In the genomic region with DNA sequence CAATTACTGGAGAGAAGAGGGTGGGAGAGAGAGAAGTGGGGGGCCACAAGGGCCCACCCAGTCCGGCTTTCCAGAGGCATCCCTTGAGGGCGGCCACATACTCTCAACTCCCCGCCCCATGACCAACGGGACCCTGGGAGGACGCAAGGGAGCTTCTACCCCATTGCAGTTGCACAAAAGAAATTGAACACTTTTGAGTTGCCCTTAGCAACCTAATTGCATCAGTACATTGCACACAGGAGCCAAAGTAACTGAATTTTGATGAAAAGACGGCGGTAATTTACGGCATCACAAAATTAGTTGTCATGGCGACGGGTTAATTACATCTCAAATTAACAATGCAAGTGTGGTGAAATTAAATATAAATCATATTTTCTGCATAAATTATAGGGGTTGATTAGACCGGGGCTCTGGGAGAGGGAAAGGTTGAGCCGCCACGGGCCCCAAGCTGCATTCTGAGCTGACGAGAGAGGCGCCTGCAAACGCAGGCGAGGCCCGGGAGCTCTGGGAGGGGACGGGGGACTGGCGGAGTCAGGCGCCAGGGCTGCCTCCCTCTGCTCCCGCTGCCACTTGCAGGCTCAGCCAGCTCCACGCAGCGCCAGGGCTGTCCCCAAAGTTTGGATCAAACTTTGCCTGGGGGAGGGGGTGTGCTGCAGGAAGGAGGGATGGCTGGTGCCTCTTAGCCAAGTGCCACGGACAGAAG, we compare ENCODE assay signal across 14 cellular contexts.
DNase-seq lines count a peak whose midpoint lies in the region; ATAC-seq, FAIRE-seq and TF ChIP-seq lines count a peak whose summit lies in the region.
"Had no signal": no experiment of that assay in that cellular context is flagged by ENCODE, and none has a peak within 500 bp of the region (broad histone marks: within the 10 kb centered on the region; RNA-seq: fewer than 3 reads in every experiment).

No MANE protein-coding gene starts in this region.

- no peak for TF ChIP-seq CTCF in H1 (IDR thresholded peaks at IDR 0.05; ENCODE audit: control extremely low read depth in 1 of 3, insufficient read depth in 1 of 3, low read depth in 1 of 3, low read length in 3 of 3)
- TF ChIP-seq CTCF in neural cell (IDR thresholded peaks at IDR 0.05; ENCODE audit: poor library complexity, severe bottlenecking), result no peak

- peak overlapping the region; percentile 91 for H2BK120ac ChIP-seq in H1 (replicated peaks; ENCODE audit: low read depth, low read length)

- H3K9ac ChIP-seq in H1 (replicated peaks in 1 of 4; ENCODE audit: extremely low read depth in 1 of 4, low read depth in 3 of 4, low read length in 3 of 4), result no peak overlapping the region
- H3K9ac ChIP-seq in neural cell (ENCODE audit: low read length), result no peak overlapping the region

- H4K5ac ChIP-seq in H1 (ENCODE audit: insufficient read length, low read depth, low read length), result no peak overlapping the region

- DNase-seq in COR-L47 (lab: John Stamatoyannopoulos, UW) (peak; percentile 72), NCI-H1105 treated with DMSO at 0.1 percent for 48 hours (lab: John Stamatoyannopoulos, UW) (peak; percentile 89), H1 (ENCODE audit: low read depth in 1 of 2, low spot score in 2 of 2) (no peak)
- DNase-seq in stimulated activated CD4-positive, alpha-beta T cell treated with anti-CD3 and anti-CD28 coated beads, Interleukin-4, amount 100 ng/mL, for 4 hours, result no peak
- DNase-seq: activated CD4-positive, CD25-positive, alpha-beta regulatory T cell; KBM-7; SHP77 treated with DMSO at 0.1 percent for 48 hours had no signal

- no peak overlapping the region for H3K23ac ChIP-seq in H1 (ENCODE audit: insufficient read length)

- H3F3A ChIP-seq in neural cell (ENCODE audit: insufficient read depth, low read length, poor library complexity, severe bottlenecking), result no peaks in the 10 kb centered on the region

- H3K9me3 ChIP-seq in H1 (ENCODE audit: insufficient read depth in 2 of 2, low read depth in 1 of 2, low read length in 1 of 2), result no peaks in the 10 kb centered on the region
- H3K9me3 ChIP-seq in neural cell (ENCODE audit: low read length), result no peaks in the 10 kb centered on the region
- H3K9me3 ChIP-seq: body of pancreas had no signal

- H3K18ac ChIP-seq in H1 (ENCODE audit: extremely low read depth, low read length), result no peak overlapping the region

- TF ChIP-seq EP300 in H1 (IDR thresholded peaks at IDR 0.05; ENCODE audit: borderline replicate concordance in 1 of 2, low read depth in 2 of 2, low read length in 2 of 2) (no peak), neural cell (conservative IDR thresholded peaks at IDR 0.05; ENCODE audit: poor library complexity, severe bottlenecking) (no peak)

- no peak for ATAC-seq in HG03520 (IDR thresholded peaks at IDR 0.05; ENCODE audit: unreplicated experiment)
- no peak for ATAC-seq in GM21786 (IDR thresholded peaks at IDR 0.05; ENCODE audit: unreplicated experiment)
- ATAC-seq in GM21737 (IDR thresholded peaks at IDR 0.05; ENCODE audit: unreplicated experiment), result no peak
- ATAC-seq: body of pancreas had no signal

- no peak for FAIRE-seq in H1 (lab: Jason Lieb, UNC)
- FAIRE-seq: H54 had no signal

- WGBS in H1 (ENCODE audit: extremely low coverage in 1 of 2, insufficient coverage in 1 of 2, insufficient read length in 1 of 2, insufficient replicate concordance in 2 of 2, low coverage in 1 of 2, low lambda C conversion rate in 2 of 2, missing lambda C conversion rate in 1 of 2), 2 experiments, result 60% methylated on average over 24 of the region's 25 CpGs; no CpG with 5 or more reads in 1 of the 2 experiments

- no peaks in the 10 kb centered on the region for H3K23me2 ChIP-seq in H1 (ENCODE audit: low read depth, low read length)

- H3K27me3 ChIP-seq in H1 (replicated peaks in 1 of 4; ENCODE audit: control insufficient read depth in 3 of 4, extremely low read depth in 1 of 4, insufficient read depth in 3 of 4, low read length in 3 of 4) (no peaks in the 10 kb centered on the region), neural cell (ENCODE audit: insufficient read depth, low read depth, low read length) (no peaks in the 10 kb centered on the region)
- H3K27me3 ChIP-seq: body of pancreas had no signal

- no peak overlapping the region for H4K91ac ChIP-seq in H1 (replicated peaks; ENCODE audit: insufficient read length, low read length)

- peaks cover 5 to 31% (median 20%) of the 10 kb centered on the region in 4 experiments for H3K4me1 ChIP-seq in H1 (replicated peaks in 1 of 4; ENCODE audit: control insufficient read depth in 3 of 4, insufficient read depth in 4 of 4, low read length in 3 of 4)

- H3K79me2 ChIP-seq in H1 (ENCODE audit: control insufficient read depth in 1 of 2, insufficient read depth in 2 of 2, low read length in 2 of 2), result no peaks in the 10 kb centered on the region
- H3K79me2 ChIP-seq in neural cell (replicated peaks; ENCODE audit: insufficient read depth, low read length), result no peaks in the 10 kb centered on the region

- no peak overlapping the region for H2BK5ac ChIP-seq in H1 (ENCODE audit: low read depth, low read length)

- 0 out of 2 replicates have a peak overlapping the region, but pooled peaks have one; percentile 82 for H4K8ac ChIP-seq in H1 (ENCODE audit: extremely low read depth, insufficient read depth, low read length)

- H2AFZ ChIP-seq in H1 (ENCODE audit: low read length), result no peak overlapping the region
- H2AFZ ChIP-seq in neural cell (ENCODE audit: low read depth, low read length), result no peak overlapping the region

- H2BK20ac ChIP-seq in H1 (ENCODE audit: low read length), result no peak overlapping the region

- no peak overlapping the region for H3K56ac ChIP-seq in H1 (replicated peaks; ENCODE audit: insufficient read length, low read depth, low read length)

- CTCF ChIA-PET in H1 (lab: Charles Lee; ENCODE audit: partially characterized antibody), result interaction anchor here (1.0 to 2.7 kb wide), 6 partner anchors 9 to 172 kb away, joined by 3 to 10 read pairs (median 4); no protein-coding TSS in a partner anchor

- H3K79me1 ChIP-seq in H1 (ENCODE audit: low read depth, low read length), result no peaks in the 10 kb centered on the region; the same call in none of the 2 replicates

- 0 out of 2 replicates have a peak overlapping the region, but pooled peaks have one; percentile 24 for H2AK5ac ChIP-seq in H1 (ENCODE audit: low read depth, low read length)

- H3K27ac ChIP-seq in H1 (ENCODE audit: low read depth, low read length) (no peak overlapping the region), neural cell (ENCODE audit: low read length) (no peak overlapping the region)
- H3K27ac ChIP-seq: epithelial cell of prostate had no signal

- H3K4me3 ChIP-seq in H1 (ENCODE audit: extremely low read depth in 1 of 4, insufficient read depth in 2 of 4, low read depth in 3 of 4, low read length in 4 of 4) (peak overlapping the region in 1 of 4 experiments; percentile 1; a peak in 3 of 8 replicates), neural cell (ENCODE audit: low read length) (peak overlapping the region; percentile 12)
- H3K4me3 ChIP-seq: body of pancreas had no signal

- H3K4ac ChIP-seq in H1 (replicated peaks; ENCODE audit: insufficient read length, low read depth, low read length), result peak overlapping the region; percentile 23

- H3K4me2 ChIP-seq in H1 (ENCODE audit: insufficient read depth in 1 of 2, low read depth in 2 of 2, low read length in 2 of 2), result peak overlapping the region; percentile 27 to 49
- no peak overlapping the region for H3K4me2 ChIP-seq in neural cell (ENCODE audit: low read length)

- no peak overlapping the region for H2BK15ac ChIP-seq in H1 (ENCODE audit: low read length)

- H3K9me2 ChIP-seq in neural cell (ENCODE audit: insufficient read depth, low read length), result no peaks in the 10 kb centered on the region

- H2BK12ac ChIP-seq in H1 (ENCODE audit: low read depth, low read length), result no peak overlapping the region

- no peaks in the 10 kb centered on the region for H3K36me3 ChIP-seq in H1 (ENCODE audit: control insufficient read depth in 2 of 4, insufficient read depth in 4 of 4, low read length in 3 of 4)
- H3K36me3 ChIP-seq in neural cell (ENCODE audit: insufficient read depth, low read length), result no peaks in the 10 kb centered on the region

- POLR2A ChIA-PET in H1 (lab: Charles Lee; ENCODE audit: partially characterized antibody), result no interaction called here

- H3K14ac ChIP-seq in H1 (ENCODE audit: insufficient read length), result no peak overlapping the region

- TF ChIP-seq RAD21 in H1 (IDR thresholded peaks at IDR 0.05 in 1 of 2, conservative IDR thresholded peaks at IDR 0.05 in 1 of 2; ENCODE audit: low read depth in 2 of 2, low read length in 2 of 2), result no peak; a peak in 1 of 4 replicates
- no peak for TF ChIP-seq RAD21 in neural cell (conservative IDR thresholded peaks at IDR 0.05)

- H4K20me1 ChIP-seq in H1 (replicated peaks in 1 of 2; ENCODE audit: control insufficient read depth in 1 of 2, insufficient read depth in 2 of 2, low read length in 2 of 2) (no peaks in the 10 kb centered on the region), neural cell (ENCODE audit: insufficient read depth) (no peaks in the 10 kb centered on the region)

- TF ChIP-seq POLR2A in H1 (IDR thresholded peaks at IDR 0.05; ENCODE audit: control extremely low read depth in 1 of 2, low read depth in 2 of 2, low read length in 2 of 2), result no peak

TF ChIP-seq in H1, 55 proteins besides CTCF, POLR2A, EP300 and RAD21 (continues in another document):
- TF ChIP-seq, protein P1, sequence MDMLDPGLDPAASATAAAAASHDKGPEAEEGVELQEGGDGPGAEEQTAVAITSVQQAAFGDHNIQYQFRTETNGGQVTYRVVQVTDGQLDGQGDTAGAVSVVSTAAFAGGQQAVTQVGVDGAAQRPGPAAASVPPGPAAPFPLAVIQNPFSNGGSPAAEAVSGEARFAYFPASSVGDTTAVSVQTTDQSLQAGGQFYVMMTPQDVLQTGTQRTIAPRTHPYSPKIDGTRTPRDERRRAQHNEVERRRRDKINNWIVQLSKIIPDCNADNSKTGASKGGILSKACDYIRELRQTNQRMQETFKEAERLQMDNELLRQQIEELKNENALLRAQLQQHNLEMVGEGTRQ (IDR thresholded peaks at IDR 0.05; ENCODE audit: low read length), result no peak
- TF ChIP-seq TEAD4 (IDR thresholded peaks at IDR 0.05; ENCODE audit: low read depth, low read length) (no peak), RFX5 (IDR thresholded peaks at IDR 0.05; ENCODE audit: borderline replicate concordance, low read depth, low read length) (no peak)

Comparison
In these comparisons a context has a peak if more than half of its experiments do, and no peak if none do; other contexts are left out.
1. DNase-seq: peak in COR-L47 (single experiment) and NCI-H1105 treated with DMSO at 0.1 percent for 48 hours (single experiment); none in H1 (0 of 2) and stimulated activated CD4-positive, alpha-beta T cell treated with anti-CD3 and anti-CD28 coated beads, Interleukin-4, amount 100 ng/mL, for 4 hours (0 of 2).